In the genomic region with DNA sequence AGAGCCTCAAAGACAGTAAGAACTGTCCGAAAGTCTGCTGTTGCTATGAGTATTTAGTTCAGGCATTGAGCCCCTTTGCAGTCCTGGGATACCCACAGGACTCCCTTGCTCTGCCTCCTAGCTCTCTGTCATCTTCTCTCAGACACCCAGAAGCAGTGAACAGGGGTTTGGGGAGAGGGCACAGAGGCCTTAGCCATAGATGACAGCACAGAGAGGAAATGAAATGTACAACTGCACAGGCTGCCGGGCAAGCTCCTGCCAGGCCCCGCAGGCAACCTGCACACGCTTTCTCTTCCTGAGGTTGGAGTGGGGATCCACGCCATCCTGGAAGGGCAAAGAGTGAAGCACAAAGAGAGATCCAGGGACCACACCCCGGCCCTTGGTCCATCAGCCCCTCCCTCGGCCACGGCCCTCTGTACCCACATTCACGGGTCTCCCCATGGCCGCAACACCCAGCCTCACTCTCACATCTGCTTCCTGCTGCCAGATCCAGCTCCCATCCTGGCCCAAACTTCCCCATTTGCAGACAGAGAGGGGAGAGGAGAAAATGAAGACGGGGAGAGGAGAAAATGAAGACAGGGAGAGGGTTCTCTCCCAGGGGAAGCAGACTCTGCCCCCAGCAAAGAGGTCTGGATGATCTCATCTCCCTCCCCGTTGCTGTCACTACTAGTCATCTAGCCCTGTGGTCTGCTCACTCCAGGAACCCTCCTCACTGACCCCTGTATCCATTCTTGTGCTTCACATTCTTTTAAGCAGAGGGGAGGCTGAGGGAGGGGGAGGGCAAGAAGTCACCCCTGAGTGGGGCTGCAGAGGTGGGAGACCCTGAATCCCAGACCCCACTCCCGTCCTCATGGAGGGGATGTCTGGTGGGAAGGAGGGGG, we compare ENCODE assay signal across 15 cellular contexts. TPM values are rescaled to one million over a fixed set of nuclear protein-coding genes. Genes with fewer than 3 reads are reported as not detected.
DNase-seq lines count a peak whose midpoint lies in the region; ATAC-seq, FAIRE-seq and TF ChIP-seq lines count a peak whose summit lies in the region.
"Had no signal": no experiment of that assay in that cellular context is flagged by ENCODE, and none has a peak within 500 bp of the region (broad histone marks: within the 10 kb centered on the region; RNA-seq: fewer than 3 reads in every experiment).

No MANE protein-coding gene starts in this region.

- H3K9me3 Mint-ChIP-seq in CD8-positive, alpha-beta memory T cell: no peaks in the 10 kb centered on the region
- H3K9me3 Mint-ChIP-seq in activated naive CD8-positive, alpha-beta T cell treated with anti-CD3 and anti-CD28 coated beads for 36 hours: no peaks in the 10 kb centered on the region
- no peaks in the 10 kb centered on the region for H3K9me3 Mint-ChIP-seq in naive thymus-derived CD8-positive, alpha-beta T cell
- no peaks in the 10 kb centered on the region for H3K9me3 Mint-ChIP-seq in osteocyte (ENCODE audit: unreplicated experiment)
- H3K9me3 Mint-ChIP-seq: central memory CD8-positive, alpha-beta T cell had no signal

- no peak for DNase-seq in CD8-positive, alpha-beta memory T cell
- DNase-seq in H54 (ENCODE audit: insufficient read length, low spot score) (peak; percentile 81), SIG-M5 treated with dmso at 0.1 percent for 504 hours (lab: John Stamatoyannopoulos, UW; ENCODE audit: unreplicated experiment) (no peak), osteocyte (ENCODE audit: extremely low spot score, unreplicated experiment) (no peak)
- no peak for DNase-seq in activated naive CD8-positive, alpha-beta T cell treated with anti-CD3 and anti-CD28 coated beads for 36 hours
- DNase-seq in naive thymus-derived CD8-positive, alpha-beta T cell: no peak
- DNase-seq in effector memory CD4-positive, alpha-beta T cell: no peak
- DNase-seq: Karpas-422, left cardiac atrium had no signal

- peaks cover 67% of the 10 kb centered on the region for H3K36me3 ChIP-seq in CD8-positive, alpha-beta memory T cell (ENCODE audit: insufficient read depth, low read length)
- H3K36me3 ChIP-seq in effector memory CD4-positive, alpha-beta T cell (ENCODE audit: control insufficient read depth, insufficient read depth, low read length): peaks cover 93% of the 10 kb centered on the region
- H3K36me3 ChIP-seq: pancreas, thoracic aorta had no signal

- CTCF ChIA-PET in CD8-positive, alpha-beta memory T cell (lab: Charles Lee): interaction anchor here (1.1 to 1.7 kb wide), 4 partner anchors 9 to 117 kb away, joined by 3 to 4 read pairs (median 4); no protein-coding TSS in a partner anchor

- POLR2A ChIA-PET in CD8-positive, alpha-beta memory T cell (lab: Charles Lee): no interaction called here
- POLR2A ChIA-PET in naive thymus-derived CD8-positive, alpha-beta T cell (lab: Charles Lee): interaction anchor here (0.7 to 1.4 kb wide), 6 partner anchors 11 to 105 kb away, joined by 3 to 4 read pairs (median 3); no protein-coding TSS in a partner anchor

- peaks cover 13% of the 10 kb centered on the region for H3K4me1 ChIP-seq in CD8-positive, alpha-beta memory T cell (ENCODE audit: insufficient read depth, low read length)
- H3K4me1 ChIP-seq in effector memory CD4-positive, alpha-beta T cell (ENCODE audit: control insufficient read depth, insufficient read depth, low read length, poor library complexity, severe bottlenecking): peaks cover 3% of the 10 kb centered on the region

- no peaks in the 10 kb centered on the region for H3K9me3 ChIP-seq in CD8-positive, alpha-beta memory T cell (ENCODE audit: low read length)
- H3K9me3 ChIP-seq in effector memory CD4-positive, alpha-beta T cell (ENCODE audit: control insufficient read depth, low read length): no peaks in the 10 kb centered on the region
- H3K9me3 ChIP-seq: pancreas, thoracic aorta had no signal

- H3K4me1 Mint-ChIP-seq in CD8-positive, alpha-beta memory T cell: peaks cover 5 to 26% (median 11%) of the 10 kb centered on the region in 3 donors
- peaks cover 28% of the 10 kb centered on the region for H3K4me1 Mint-ChIP-seq in activated naive CD8-positive, alpha-beta T cell treated with anti-CD3 and anti-CD28 coated beads for 36 hours
- H3K4me1 Mint-ChIP-seq in naive thymus-derived CD8-positive, alpha-beta T cell: peaks cover 20 to 68% (median 52%) of the 10 kb centered on the region in 4 donors
- H3K4me1 Mint-ChIP-seq in osteocyte (ENCODE audit: unreplicated experiment): peaks cover 19% of the 10 kb centered on the region

- H3K27me3 Mint-ChIP-seq in CD8-positive, alpha-beta memory T cell: no peaks in the 10 kb centered on the region
- H3K27me3 Mint-ChIP-seq in activated naive CD8-positive, alpha-beta T cell treated with anti-CD3 and anti-CD28 coated beads for 36 hours: no peaks in the 10 kb centered on the region
- H3K27me3 Mint-ChIP-seq in naive thymus-derived CD8-positive, alpha-beta T cell: no peaks in the 10 kb centered on the region
- H3K27me3 Mint-ChIP-seq in osteocyte (ENCODE audit: unreplicated experiment): peaks cover 5% of the 10 kb centered on the region
- H3K27me3 Mint-ChIP-seq: central memory CD8-positive, alpha-beta T cell had no signal

- H3K4me3 ChIP-seq in CD8-positive, alpha-beta memory T cell (ENCODE audit: low read length): no peak overlapping the region
- no peak overlapping the region for H3K4me3 ChIP-seq in effector memory CD4-positive, alpha-beta T cell (ENCODE audit: insufficient read depth, low read depth, low read length, poor library complexity, severe bottlenecking)
- H3K4me3 ChIP-seq: pancreas, thoracic aorta had no signal

- H3K27ac ChIP-seq in CD8-positive, alpha-beta memory T cell (ENCODE audit: low read depth, low read length): no peak overlapping the region
- no peak overlapping the region for H3K27ac ChIP-seq in effector memory CD4-positive, alpha-beta T cell (ENCODE audit: insufficient read depth, low read length, poor library complexity, severe bottlenecking)
- H3K27ac ChIP-seq: pancreas, thoracic aorta had no signal

- peak overlapping the region in 7 of 8 donors; percentile 35 to 68 (median 47) for H3K27ac Mint-ChIP-seq in CD8-positive, alpha-beta memory T cell
- peak overlapping the region; percentile 80 for H3K27ac Mint-ChIP-seq in activated naive CD8-positive, alpha-beta T cell treated with anti-CD3 and anti-CD28 coated beads for 36 hours
- peak overlapping the region in 9 of 10 donors; percentile 53 to 87 (median 80) for H3K27ac Mint-ChIP-seq in naive thymus-derived CD8-positive, alpha-beta T cell
- H3K27ac Mint-ChIP-seq in osteocyte (ENCODE audit: unreplicated experiment): no peak overlapping the region

- no peak for TF ChIP-seq POLR2A in H54 (IDR thresholded peaks at IDR 0.05; ENCODE audit: low read depth, low read length)

- TF ChIP-seq CTCF in osteocyte (IDR thresholded peaks at IDR 0.05): no peak

- H3K36me3 Mint-ChIP-seq in CD8-positive, alpha-beta memory T cell: peaks cover 17 to 94% (median 23%) of the 10 kb centered on the region in 3 donors
- peaks cover 46% of the 10 kb centered on the region for H3K36me3 Mint-ChIP-seq in activated naive CD8-positive, alpha-beta T cell treated with anti-CD3 and anti-CD28 coated beads for 36 hours
- peaks cover 0 to 87% (median 19%) of the 10 kb centered on the region in 3 donors for H3K36me3 Mint-ChIP-seq in naive thymus-derived CD8-positive, alpha-beta T cell
- no peaks in the 10 kb centered on the region for H3K36me3 Mint-ChIP-seq in osteocyte (ENCODE audit: unreplicated experiment)

- H3K4me3 Mint-ChIP-seq in CD8-positive, alpha-beta memory T cell: no peak overlapping the region
- H3K4me3 Mint-ChIP-seq in activated naive CD8-positive, alpha-beta T cell treated with anti-CD3 and anti-CD28 coated beads for 36 hours: no peak overlapping the region
- peak overlapping the region in 4 of 10 donors; percentile 4 to 38 (median 17) for H3K4me3 Mint-ChIP-seq in naive thymus-derived CD8-positive, alpha-beta T cell
- H3K4me3 Mint-ChIP-seq in osteocyte (ENCODE audit: unreplicated experiment): no peak overlapping the region

- H3K27me3 ChIP-seq in CD8-positive, alpha-beta memory T cell (ENCODE audit: insufficient read depth, low read length, poor library complexity, severe bottlenecking): no peaks in the 10 kb centered on the region
- H3K27me3 ChIP-seq in effector memory CD4-positive, alpha-beta T cell (replicated peaks; ENCODE audit: control insufficient read depth, insufficient read depth, low read length, poor library complexity, severe bottlenecking): no peaks in the 10 kb centered on the region
- H3K27me3 ChIP-seq: pancreas had no signal

- no peak for FAIRE-seq in H54 (lab: Jason Lieb, UNC)
- FAIRE-seq: pancreas had no signal

- ATAC-seq in naive thymus-derived CD8-positive, alpha-beta T cell: no peak

RNA-seq across cellular contexts. Expression of a gene that starts 40.7 kb away (rescaled TPM):
- total RNA-seq in CD8-positive, alpha-beta memory T cell: 100 to 1,000 TPM; 229 to 233 TPM
- 156 TPM for polyA plus RNA-seq in CD8-positive, alpha-beta memory T cell
- 100 to 1,000 TPM; 167 to 169 TPM for total RNA-seq in activated naive CD8-positive, alpha-beta T cell treated with anti-CD3 and anti-CD28 coated beads for 36 hours
- 100 to 1,000 TPM; 384 to 405 TPM for total RNA-seq in naive thymus-derived CD8-positive, alpha-beta T cell
- 100 to 1,000 TPM; 150 to 199 (median 153) TPM for polyA plus RNA-seq in naive thymus-derived CD8-positive, alpha-beta T cell
- not detected in 2 replicates for total RNA-seq in osteocyte
- total RNA-seq: G401, NCI-H460, SK-MEL-5 had no signal

Comparison
In these comparisons a context has a peak if more than half of its experiments do, and no peak if none do; other contexts are left out.
1. RNA of a gene that starts 40.7 kb away (total RNA-seq): 384 to 405 TPM in naive thymus-derived CD8-positive, alpha-beta T cell, 229 to 233 TPM in CD8-positive, alpha-beta memory T cell and 167 to 169 TPM in activated naive CD8-positive, alpha-beta T cell treated with anti-CD3 and anti-CD28 coated beads for 36 hours; not detected in osteocyte; every median in the first group is over 100 times any median in the second.